ENCODE assay signal across 27 cellular contexts in the genomic region with DNA sequence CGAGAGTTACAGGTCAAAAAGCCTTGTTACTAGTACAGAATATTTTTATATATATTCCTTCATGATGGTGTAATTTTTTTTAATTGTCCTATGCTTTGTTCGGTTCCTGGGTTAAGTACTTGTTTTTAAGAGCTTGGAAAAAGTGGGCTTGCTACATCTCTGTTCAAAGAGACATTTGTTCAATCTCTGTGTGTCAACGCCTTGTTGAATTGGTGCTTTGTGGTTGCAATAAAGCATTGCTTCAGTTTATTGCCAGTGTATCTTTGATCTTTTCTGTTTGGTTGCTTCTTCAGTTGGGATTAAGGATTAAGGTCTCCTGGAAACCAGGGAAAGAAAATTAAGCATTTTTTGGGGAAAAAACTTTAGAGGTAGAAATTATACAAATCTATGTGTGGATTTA. TPM values are rescaled to one million over a fixed set of nuclear protein-coding genes. Genes with fewer than 3 reads are reported as not detected.
DNase-seq lines count a peak whose midpoint lies in the region; ATAC-seq and TF ChIP-seq lines count a peak whose summit lies in the region.
"Had no signal": no experiment of that assay in that cellular context is flagged by ENCODE, and none has a peak within 500 bp of the region (broad histone marks: within the 10 kb centered on the region; RNA-seq: fewer than 3 reads in every experiment).

No MANE protein-coding gene starts in this region.

- H3K4me1 Mint-ChIP-seq in T-helper 17 cell (no peaks in the 10 kb centered on the region), MCF 10A (ENCODE audit: insufficient read depth, unreplicated experiment) (peaks cover 17% of the 10 kb centered on the region)
- H3K4me1 Mint-ChIP-seq: B cell had no signal

- intact Hi-C loops in dorsolateral prefrontal cortex (cut with DNase I) (loop anchor here in 1 of 2 donors (5.0 kb wide), 1 partner anchor 48 kb away; the partner anchor contains the start of gene SAMD13), MCF 10A (cut with micrococcal nuclease) (no loop called here)

- no peaks in the 10 kb centered on the region for H3K9me3 Mint-ChIP-seq in MCF 10A (ENCODE audit: unreplicated experiment)
- H3K9me3 Mint-ChIP-seq: CD8-positive, alpha-beta T cell had no signal

- no peak overlapping the region for H3K4me3 Mint-ChIP-seq in T-helper 17 cell
- no peak overlapping the region for H3K4me3 Mint-ChIP-seq in MCF 10A (ENCODE audit: unreplicated experiment)
- H3K4me3 Mint-ChIP-seq: B cell; CD8-positive, alpha-beta T cell had no signal

- BruUV-seq in MCF 10A (replicated peaks; lab: Mats Ljungman, UMichigan): no TSS peak

- H3K27ac ChIP-seq in dorsolateral prefrontal cortex (peak overlapping the region in 56 of 59 donors; percentile 17 to 95 (median 83)), temporal lobe (ENCODE audit: low read depth, low read length) (peak overlapping the region; percentile 75)
- H3K27ac ChIP-seq: A549, C4-2B, SK-N-MC had no signal

- H3K27ac Mint-ChIP-seq in T-helper 17 cell (no peak overlapping the region), MCF 10A (ENCODE audit: low read depth, unreplicated experiment) (no peak overlapping the region)
- H3K27ac Mint-ChIP-seq: B cell; CD8-positive, alpha-beta T cell had no signal

- H3K36me3 Mint-ChIP-seq in T-helper 17 cell (ENCODE audit: low read depth): peaks cover under 1% of the 10 kb centered on the region
- no peaks in the 10 kb centered on the region for H3K36me3 Mint-ChIP-seq in MCF 10A (ENCODE audit: insufficient read depth, unreplicated experiment)
- H3K36me3 Mint-ChIP-seq: CD8-positive, alpha-beta T cell had no signal

- peaks cover 31% of the 10 kb centered on the region for H3K27me3 Mint-ChIP-seq in T-helper 17 cell
- H3K27me3 Mint-ChIP-seq in MCF 10A (ENCODE audit: insufficient read depth, unreplicated experiment): no peaks in the 10 kb centered on the region

- H3K27me3 ChIP-seq in dorsolateral prefrontal cortex: no peaks in the 10 kb centered on the region

- POLR2A ChIA-PET in MCF 10A (lab: Yijun Ruan, JAX): no interaction called here

- TF ChIP-seq CTCF in dorsolateral prefrontal cortex (IDR thresholded peaks at IDR 0.05 in 54 of 56, conservative IDR thresholded peaks at IDR 0.05 in 2 of 56; ENCODE audit: low read depth in 1 of 56, partially characterized antibody in 56 of 56): peak in 1 of 56 donors; percentile 27
- TF ChIP-seq CTCF in MCF 10A (IDR thresholded peaks at IDR 0.05; ENCODE audit: unreplicated experiment): no peak

- H3K9me3 ChIP-seq in T-helper 17 cell (ENCODE audit: control insufficient read depth, low read length, poor library complexity, severe bottlenecking): no peaks in the 10 kb centered on the region
- H3K9me3 ChIP-seq: A549 had no signal

- ATAC-seq in T-helper 17 cell: no peak
- ATAC-seq: A549; CD8-positive, alpha-beta T cell; Panc1 had no signal

- DNase-seq in LoVo (ENCODE audit: low spot score) (peak; percentile 32), dorsolateral prefrontal cortex (no peak), midbrain (lab: John Stamatoyannopoulos, UW) (peak; percentile 58), DMS114 treated with DMSO at 0.1 percent for 48 hours (lab: John Stamatoyannopoulos, UW; ENCODE audit: unreplicated experiment) (no peak), T-helper 17 cell (no peak), MCF 10A (ENCODE audit: unreplicated experiment) (no peak)
- DNase-seq: Calu3; CD8-positive, alpha-beta T cell; DMS153; DND-41; Karpas-422; NCI-H1694; NCI-H2029 treated with DMSO at 0.1 percent for 48 hours; NCI-H2227 treated with DMSO at 0.1 percent for 48 hours; NCI-H526 treated with DMSO at 0.1 percent for 48 hours; SHP77 treated with DMSO at 0.1 percent for 48 hours; SW 1271 had no signal

- peak overlapping the region in 5 of 59 donors; percentile 2 to 45 (median 10) for H3K4me3 ChIP-seq in dorsolateral prefrontal cortex
- H3K4me3 ChIP-seq: A549, SK-N-MC had no signal

- CTCF ChIA-PET in MCF 10A (lab: Yijun Ruan, JAX): interaction anchor here (0.6 to 0.7 kb wide), 3 partner anchors 10 to 170 kb away, joined by 3 read pairs; no protein-coding TSS in a partner anchor

RNA-seq across cellular contexts. Expression of gene DNASE2B, which starts 47.7 kb away (rescaled TPM):
- total RNA-seq in dorsolateral prefrontal cortex: 1 to 10 TPM in 33 of 120 experiments, under 1 TPM in 55, not detected in 32; 0.35 to 2.3 (median 0.83) TPM
- not detected for total RNA-seq in temporal lobe
- not detected for total RNA-seq in T-helper 17 cell
- not detected in 2 replicates for total RNA-seq in MCF 10A (2022)
- total RNA-seq: B cell; Calu3; CD8-positive, alpha-beta T cell; H4; HT-29; M059J; NCI-H460 had no signal

RNA-seq across cellular contexts. Expression of gene SAMD13, which starts 49.0 kb away (rescaled TPM):
- total RNA-seq in dorsolateral prefrontal cortex: 1 to 10 TPM; 1.1 to 8.0 (median 3.2) TPM
- 1.7 TPM for total RNA-seq in temporal lobe
- total RNA-seq in T-helper 17 cell: not detected
- 1.2 and 1.3 TPM in 2 replicates for total RNA-seq in MCF 10A (2022)
- total RNA-seq: CD8-positive, alpha-beta T cell had no signal

Comparison
In these comparisons a context has a peak if more than half of its experiments do, and no peak if none do; other contexts are left out.
1. DNase-seq: peak in LoVo (single experiment) and midbrain (single experiment); none in dorsolateral prefrontal cortex (0 of 10), DMS114 treated with DMSO at 0.1 percent for 48 hours (single experiment), T-helper 17 cell (0 of 3) and MCF 10A (single experiment).